In the genomic region with DNA sequence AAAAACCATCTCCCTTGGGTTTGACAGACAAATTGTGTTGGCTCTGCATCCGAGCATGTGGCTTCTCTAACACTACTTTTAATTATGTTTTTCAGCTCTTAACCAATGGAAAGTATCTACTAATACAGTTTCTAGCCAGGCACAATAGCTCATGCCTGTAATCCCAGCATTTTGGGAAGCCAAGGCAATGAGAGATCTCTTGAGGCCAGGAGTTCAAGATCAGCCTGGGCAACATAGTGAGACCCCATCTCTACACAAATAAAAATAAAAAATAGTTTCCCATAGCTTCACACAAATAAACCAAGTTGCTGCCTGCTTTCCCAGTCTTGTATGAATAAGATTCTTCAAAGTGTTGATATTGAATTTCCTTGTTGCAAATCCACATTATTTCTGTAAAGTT, we compare ENCODE assay signal across 19 cellular contexts. TPM values are rescaled to one million over a fixed set of nuclear protein-coding genes. Genes with fewer than 3 reads are reported as not detected.
A peak's percentile ranks its signal among the peaks of the same experiment; 100 is the strongest.
DNase-seq lines count a peak whose midpoint lies in the region; ATAC-seq and TF ChIP-seq lines count a peak whose summit lies in the region.
"Had no signal": no experiment of that assay in that cellular context is flagged by ENCODE, and none has a peak within 500 bp of the region (broad histone marks: within the 10 kb centered on the region; RNA-seq: fewer than 3 reads in every experiment).

No MANE protein-coding gene starts in this region.

- peaks cover 54% of the 10 kb centered on the region for H3K4me1 ChIP-seq in ACC112 (ENCODE audit: control insufficient read depth, insufficient read depth, low read length, unreplicated experiment)
- H3K4me1 ChIP-seq in PC-3 (ENCODE audit: insufficient read depth, low read length) = peaks cover 74% of the 10 kb centered on the region
- H3K4me1 ChIP-seq in body of pancreas = peaks cover 60% of the 10 kb centered on the region
- peaks cover 0 to 9% of the 10 kb centered on the region in 2 donors for H3K4me1 ChIP-seq in muscle layer of duodenum (ENCODE audit: control insufficient read depth in 1 of 2, insufficient read depth in 2 of 2, low read length in 2 of 2)

- H3K9me3 ChIP-seq in PC-3 (ENCODE audit: low read length) = no peaks in the 10 kb centered on the region
- no peaks in the 10 kb centered on the region for H3K9me3 ChIP-seq in body of pancreas
- H3K9me3 ChIP-seq in muscle layer of duodenum (ENCODE audit: control insufficient read depth in 1 of 2, low read length in 2 of 2) = no peaks in the 10 kb centered on the region
- H3K9me3 ChIP-seq: BLaER1 treated with 17β-estradiol and CSF1 and Interleukin-3, amounts not matched to agents 10 nM and 100 nM had no signal

- WGBS in body of pancreas, 2 donors = 41 to 45% methylated on average over 1 of the region's 1 CpG

- DNase-seq in PC-3 (no peak), body of pancreas (no peak), SHP77 (lab: John Stamatoyannopoulos, UW) (no peak)
- no peak for DNase-seq in stimulated activated CD4-positive, alpha-beta T cell treated with anti-CD3 and anti-CD28 coated beads, Interleukin-2, amount 100 ng/mL, for 48 hours
- no peak for DNase-seq in activated naive CD8-positive, alpha-beta T cell treated with anti-CD3 and anti-CD28 coated beads, Interleukin-2, amount 50 U/mL, for 24 hours
- DNase-seq: CD8-positive, alpha-beta T cell; DMS79; GOT3; MM.1S; NCI-H1092 treated with DMSO at 0.1 percent for 48 hours; NCI-H146; NCI-H2029 treated with DMSO at 0.1 percent for 48 hours; NCI-H446 treated with DMSO at 0.1 percent for 48 hours; SHP77 treated with DMSO at 0.1 percent for 48 hours had no signal

- H3K4me3 Mint-ChIP-seq in activated naive CD8-positive, alpha-beta T cell treated with anti-CD3 and anti-CD28 coated beads, Interleukin-2, amount 50 U/mL, for 24 hours = no peak overlapping the region
- H3K4me3 Mint-ChIP-seq: CD8-positive, alpha-beta T cell had no signal

- H3K27ac ChIP-seq in ACC112 (ENCODE audit: low read depth, low read length) = peak overlapping the region; percentile 97; the same call in 1 of the 2 replicates
- H3K27ac ChIP-seq in PC-3 (ENCODE audit: low read length) = peak overlapping the region; percentile 94
- peak overlapping the region; percentile 78 to 87 (median 85) for H3K27ac ChIP-seq in body of pancreas
- H3K27ac ChIP-seq in muscle layer of duodenum (ENCODE audit: low read length) = peak overlapping the region; percentile 32
- H3K27ac ChIP-seq: BLaER1 treated with 17β-estradiol and CSF1 and Interleukin-3, amounts not matched to agents 10 nM and 100 nM; HL-60 had no signal

- peaks cover 16% of the 10 kb centered on the region for H3K4me1 Mint-ChIP-seq in activated naive CD8-positive, alpha-beta T cell treated with anti-CD3 and anti-CD28 coated beads, Interleukin-2, amount 50 U/mL, for 24 hours

- CTCF ChIA-PET in PC-3 (lab: Charles Lee) = no interaction called here

- TF ChIP-seq POLR2A in body of pancreas (IDR thresholded peaks at IDR 0.05) = no peak

- H2AFZ ChIP-seq in ACC112 (ENCODE audit: low read length, unreplicated experiment) (no peak overlapping the region), PC-3 (ENCODE audit: low read length) (no peak overlapping the region)

- BruUV-seq in PC-3 (replicated peaks; lab: Mats Ljungman, UMichigan) = TSS peak; percentile 49

- no peak overlapping the region for H3K27ac Mint-ChIP-seq in activated naive CD8-positive, alpha-beta T cell treated with anti-CD3 and anti-CD28 coated beads, Interleukin-2, amount 50 U/mL, for 24 hours
- H3K27ac Mint-ChIP-seq: CD8-positive, alpha-beta T cell had no signal

- H3K9me3 Mint-ChIP-seq in activated naive CD8-positive, alpha-beta T cell treated with anti-CD3 and anti-CD28 coated beads, Interleukin-2, amount 50 U/mL, for 24 hours = no peaks in the 10 kb centered on the region
- H3K9me3 Mint-ChIP-seq: CD8-positive, alpha-beta T cell had no signal

- H3K27me3 ChIP-seq in ACC112 (ENCODE audit: insufficient read depth, low read length) (no peaks in the 10 kb centered on the region), PC-3 (ENCODE audit: low read length) (no peaks in the 10 kb centered on the region), body of pancreas (no peaks in the 10 kb centered on the region), muscle layer of duodenum (ENCODE audit: low read depth, low read length) (no peaks in the 10 kb centered on the region)
- H3K27me3 ChIP-seq: BLaER1 treated with 17β-estradiol and CSF1 and Interleukin-3, amounts not matched to agents 10 nM and 100 nM had no signal

- H3K4me3 ChIP-seq in ACC112 (ENCODE audit: low read depth, low read length) (no peak overlapping the region), PC-3 (ENCODE audit: low read length) (peak overlapping the region; percentile 9; the same call in 1 of the 2 replicates), body of pancreas (no peak overlapping the region), muscle layer of duodenum (ENCODE audit: low read depth in 1 of 2, low read length in 2 of 2) (no peak overlapping the region)
- H3K4me3 ChIP-seq: BLaER1 treated with 17β-estradiol and CSF1 and Interleukin-3, amounts not matched to agents 10 nM and 100 nM had no signal

- H3K27me3 Mint-ChIP-seq in activated naive CD8-positive, alpha-beta T cell treated with anti-CD3 and anti-CD28 coated beads, Interleukin-2, amount 50 U/mL, for 24 hours = no peaks in the 10 kb centered on the region

- peak overlapping the region; percentile 68 for H3K4me2 ChIP-seq in PC-3 (ENCODE audit: low read length)
- H3K4me2 ChIP-seq: BLaER1 treated with 17β-estradiol and CSF1 and Interleukin-3, amounts not matched to agents 10 nM and 100 nM had no signal

- peaks cover 6% of the 10 kb centered on the region for H3F3A ChIP-seq in PC-3 (ENCODE audit: low read length, unreplicated experiment)

- H3K36me3 ChIP-seq in ACC112 (ENCODE audit: insufficient read depth, low read length) (no peaks in the 10 kb centered on the region), PC-3 (ENCODE audit: low read depth, low read length) (no peaks in the 10 kb centered on the region), body of pancreas (replicated peaks in 1 of 2; ENCODE audit: insufficient read depth in 1 of 2, low read depth in 2 of 2) (no peaks in the 10 kb centered on the region), muscle layer of duodenum (ENCODE audit: control insufficient read depth in 1 of 2, insufficient read depth in 2 of 2, low read length in 2 of 2) (no peaks in the 10 kb centered on the region)
- H3K36me3 ChIP-seq: BLaER1 treated with 17β-estradiol and CSF1 and Interleukin-3, amounts not matched to agents 10 nM and 100 nM had no signal

- H3K9ac ChIP-seq in PC-3 (ENCODE audit: low read length) = peak overlapping the region; percentile 56
- H3K9ac ChIP-seq: BLaER1 treated with 17β-estradiol and CSF1 and Interleukin-3, amounts not matched to agents 10 nM and 100 nM had no signal

- H4K20me1 ChIP-seq in PC-3 (ENCODE audit: low read length) = no peaks in the 10 kb centered on the region
- H4K20me1 ChIP-seq: BLaER1 treated with 17β-estradiol and CSF1 and Interleukin-3, amounts not matched to agents 10 nM and 100 nM had no signal

- H3K79me2 ChIP-seq in ACC112 (ENCODE audit: control insufficient read depth, insufficient read depth, low read length, unreplicated experiment) = no peaks in the 10 kb centered on the region
- H3K79me2 ChIP-seq in PC-3 (ENCODE audit: low read length) = no peaks in the 10 kb centered on the region

- TF ChIP-seq CTCF in PC-3 (conservative IDR thresholded peaks at IDR 0.05; ENCODE audit: low read depth, low read length) (no peak), body of pancreas (IDR thresholded peaks at IDR 0.05) (no peak)

- no peaks in the 10 kb centered on the region for H3K36me3 Mint-ChIP-seq in activated naive CD8-positive, alpha-beta T cell treated with anti-CD3 and anti-CD28 coated beads, Interleukin-2, amount 50 U/mL, for 24 hours (ENCODE audit: low read depth)
- H3K36me3 Mint-ChIP-seq: CD8-positive, alpha-beta T cell had no signal

- POLR2A ChIA-PET in PC-3 (lab: Charles Lee; ENCODE audit: unreplicated experiment) = interaction anchor here (1.0 kb wide), 1 partner anchor 80 kb away, joined by 3 read pairs; no protein-coding TSS in a partner anchor

- ATAC-seq in PC-3 (no peak), body of pancreas (no peak), GM18868 (IDR thresholded peaks at IDR 0.05; ENCODE audit: unreplicated experiment) (no peak)
- no peak for ATAC-seq in activated naive CD8-positive, alpha-beta T cell treated with anti-CD3 and anti-CD28 coated beads, Interleukin-2, amount 50 U/mL, for 24 hours
- ATAC-seq: CD8-positive, alpha-beta T cell had no signal

- intact Hi-C loops in PC-3 (cut with micrococcal nuclease) (loop anchor here (5.0 kb wide), 1 partner anchor 45 kb away; no protein-coding TSS in a partner anchor), body of pancreas (cut with DNase I) (no loop called here)

- no peaks in the 10 kb centered on the region for H3K9me2 ChIP-seq in PC-3 (replicated peaks; ENCODE audit: low read length)

RNA-seq across cellular contexts. Expression of a gene that starts 13.8 kb away (rescaled TPM):
- 13.6 and 16.6 TPM in 2 replicates for total RNA-seq in PC-3 (2014; rRNA removed)
- 10 to 100 TPM; 34.3 to 39.4 TPM for total RNA-seq in body of pancreas

Comparison
In these comparisons a context has a peak if more than half of its experiments do, and no peak if none do; other contexts are left out.
1. H3K27ac ChIP-seq: peak in every context shown above with its lines; median percentile 97 in ACC112; 94 in PC-3; 85 in body of pancreas; 32 in muscle layer of duodenum.